In genomic region chr14:20971705-20972021, GRCh38 we compare ENCODE assay signal across 1 cellular context.
TF ChIP-seq lines count a peak whose summit lies in the region.

No MANE protein-coding gene starts in this region.

TF ChIP-seq in SK-N-SH treated with all-trans-retinoic acid at 6 μM for 48 hours, 23 proteins besides CTCF, POLR2A, EP300 and RAD21 (continued from another document):
- no peak for TF ChIP-seq PATZ1 (CRISPR knock-in tag; IDR thresholded peaks at IDR 0.05; ENCODE audit: borderline replicate concordance)
- TF ChIP-seq, protein P1, sequence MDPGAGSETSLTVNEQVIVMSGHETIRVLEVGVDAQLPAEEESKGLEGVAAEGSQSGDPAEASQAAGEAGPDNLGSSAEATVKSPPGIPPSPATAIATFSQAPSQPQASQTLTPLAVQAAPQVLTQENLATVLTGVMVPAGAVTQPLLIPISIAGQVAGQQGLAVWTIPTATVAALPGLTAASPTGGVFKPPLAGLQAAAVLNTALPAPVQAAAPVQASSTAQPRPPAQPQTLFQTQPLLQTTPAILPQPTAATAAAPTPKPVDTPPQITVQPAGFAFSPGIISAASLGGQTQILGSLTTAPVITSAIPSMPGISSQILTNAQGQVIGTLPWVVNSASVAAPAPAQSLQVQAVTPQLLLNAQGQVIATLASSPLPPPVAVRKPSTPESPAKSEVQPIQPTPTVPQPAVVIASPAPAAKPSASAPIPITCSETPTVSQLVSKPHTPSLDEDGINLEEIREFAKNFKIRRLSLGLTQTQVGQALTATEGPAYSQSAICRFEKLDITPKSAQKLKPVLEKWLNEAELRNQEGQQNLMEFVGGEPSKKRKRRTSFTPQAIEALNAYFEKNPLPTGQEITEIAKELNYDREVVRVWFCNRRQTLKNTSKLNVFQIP (CRISPR knock-in tag; IDR thresholded peaks at IDR 0.05; ENCODE audit: borderline replicate concordance, low read depth) = no peak
- TF ChIP-seq OSR1 (CRISPR knock-in tag; IDR thresholded peaks at IDR 0.05) = no peak
